12 cellular contexts compared by ENCODE assay signal in the genomic region with DNA sequence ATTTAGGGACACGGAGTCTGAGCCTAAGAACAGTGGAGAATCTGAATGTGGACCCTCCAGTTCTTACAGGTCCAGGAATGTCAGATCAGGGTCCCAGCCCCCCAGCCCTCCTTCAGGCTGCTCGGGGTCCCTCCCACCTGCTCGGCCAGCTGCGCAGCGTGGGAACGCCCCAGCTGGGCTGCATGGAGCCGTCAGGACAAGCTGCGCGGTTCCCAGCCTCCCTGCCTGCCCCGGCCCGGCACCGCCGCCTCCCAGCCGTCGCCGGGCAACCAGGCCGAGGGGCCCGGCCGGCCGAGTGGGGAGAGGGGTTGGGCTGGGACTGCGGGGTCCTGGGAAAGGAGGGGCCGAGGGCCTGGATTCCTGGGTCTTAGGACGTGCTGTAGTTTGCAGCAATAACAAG. TPM values are rescaled to one million over a fixed set of nuclear protein-coding genes. Genes with fewer than 3 reads are reported as not detected.
DNase-seq lines count a peak whose midpoint lies in the region; ATAC-seq, FAIRE-seq and TF ChIP-seq lines count a peak whose summit lies in the region.
"Had no signal": no experiment of that assay in that cellular context is flagged by ENCODE, and none has a peak within 500 bp of the region (broad histone marks: within the 10 kb centered on the region; RNA-seq: fewer than 3 reads in every experiment).

No MANE protein-coding gene starts in this region.

- H3K4me1 ChIP-seq in endocrine pancreas (ENCODE audit: control insufficient read depth, insufficient read depth, low read length) = no peaks in the 10 kb centered on the region
- H3K4me1 ChIP-seq in pancreas = peaks cover 6 to 28% (median 24%) of the 10 kb centered on the region in 3 donors

- ATAC-seq in pancreas (peak; percentile 62 to 79 (median 78)), HG02678 (IDR thresholded peaks at IDR 0.05; ENCODE audit: unreplicated experiment) (no peak), HG02759 (IDR thresholded peaks at IDR 0.05; ENCODE audit: unreplicated experiment) (no peak)

- no peak overlapping the region for H3K4me3 ChIP-seq in endocrine pancreas (ENCODE audit: control insufficient read depth, insufficient read depth, low read length)
- peak overlapping the region; percentile 52 to 70 (median 63) for H3K4me3 ChIP-seq in pancreas

- WGBS in pancreas, 2 donors = 1% methylated on average over 23 of the region's 23 CpGs

- TF ChIP-seq CTCF in pancreas (IDR thresholded peaks at IDR 0.05) = no peak

- H3K9me3 ChIP-seq in endocrine pancreas (ENCODE audit: control insufficient read depth, low read length) = no peaks in the 10 kb centered on the region
- no peaks in the 10 kb centered on the region for H3K9me3 ChIP-seq in pancreas

- no peaks in the 10 kb centered on the region for H3K27me3 ChIP-seq in endocrine pancreas (ENCODE audit: control insufficient read depth, insufficient read depth, low read length)
- H3K27me3 ChIP-seq in pancreas = no peaks in the 10 kb centered on the region

- peak overlapping the region; percentile 19 for H3K9ac ChIP-seq in endocrine pancreas (ENCODE audit: control insufficient read depth, insufficient read depth, low read length)

- H3K36me3 ChIP-seq in endocrine pancreas (ENCODE audit: control insufficient read depth, insufficient read depth, low read length) (no peaks in the 10 kb centered on the region), pancreas (no peaks in the 10 kb centered on the region)

- peak overlapping the region; percentile 70 to 87 (median 78) for H3K27ac ChIP-seq in pancreas

- DNase-seq in SHP77 (lab: John Stamatoyannopoulos, UW) (peak; percentile 7 to 39), SHP77 treated with DMSO at 0.1 percent for 48 hours (lab: John Stamatoyannopoulos, UW) (no peak), NCI-H2171 (lab: John Stamatoyannopoulos, UW) (peak; percentile 24), pancreas (peak; percentile 85 to 95 (median 92)), 8988T (no peak)
- DNase-seq: kidney glomerular epithelial cell, NCI-H2029 had no signal

- FAIRE-seq in pancreas (lab: Jason Lieb, UNC) = no peak

- intact Hi-C loops in pancreas (cut with DNase I) = no loop called here

RNA-seq across cellular contexts. Expression of a gene that starts 0.7 kb away (rescaled TPM):
- 10 to 100 TPM; 28.5 to 89.0 (median 47.9) TPM for total RNA-seq in pancreas
- polyA plus RNA-seq in pancreas = 10 to 100 TPM; 38.1 to 49.7 TPM
- total RNA-seq: skeletal muscle tissue had no signal
- polyA plus RNA-seq: AG04450 had no signal

RNA-seq across cellular contexts. Expression of a gene that starts 3.7 kb away (rescaled TPM):
- total RNA-seq in pancreas = 10 to 100 TPM; 11.5 to 21.3 (median 15.1) TPM
- polyA plus RNA-seq in pancreas = 10 to 100 TPM; 17.1 to 32.3 TPM
- polyA plus RNA-seq: AG04450 had no signal

RNA-seq across cellular contexts. Expression of a gene that starts 12.4 kb away (rescaled TPM):
- 10 to 100 TPM; 39.2 to 71.8 (median 47.1) TPM for total RNA-seq in pancreas
- polyA plus RNA-seq in pancreas = 100 to 1,000 TPM; 100 to 154 TPM

RNA-seq across cellular contexts. Expression of a gene that starts 43.4 kb away (rescaled TPM):
- 1 to 10 TPM in 5 of 6 donors, under 1 TPM in 1; 0.95 to 6.4 (median 2.7) TPM for total RNA-seq in pancreas
- 10 to 100 TPM; 13.8 to 21.5 TPM for polyA plus RNA-seq in pancreas
- total RNA-seq: skeletal muscle tissue had no signal
- polyA plus RNA-seq: AG04450 had no signal

RNA-seq across cellular contexts. Expression of a gene that starts 44.3 kb away (rescaled TPM):
- 10 to 100 TPM in 1 of 6 donors, 1 to 10 TPM in 5; 3.1 to 10.4 (median 4.2) TPM for total RNA-seq in pancreas
- 10 to 100 TPM; 15.7 to 16.7 TPM for polyA plus RNA-seq in pancreas

Comparison
In these comparisons a context has a peak if more than half of its experiments do, and no peak if none do; other contexts are left out.
1. DNase-seq: peak in SHP77 (2 of 2), NCI-H2171 (single experiment) and pancreas (6 of 6); none in SHP77 treated with DMSO at 0.1 percent for 48 hours (single experiment) and 8988T (single experiment).
2. ATAC-seq: peak in pancreas (4 of 4); none in HG02678 (single experiment) and HG02759 (single experiment).